ENCODE assay signal across 16 cellular contexts in genomic region chr10:62069452-62070191, GRCh38.
A peak's percentile ranks its signal among the peaks of the same experiment; 100 is the strongest.
DNase-seq lines count a peak whose midpoint lies in the region; ATAC-seq, FAIRE-seq and TF ChIP-seq lines count a peak whose summit lies in the region.
"Had no signal": no experiment of that assay in that cellular context is flagged by ENCODE, and none has a peak within 500 bp of the region (broad histone marks: within the 10 kb centered on the region; RNA-seq: fewer than 3 reads in every experiment).

No MANE protein-coding gene starts in this region.

- H3K4me1 Mint-ChIP-seq in activated naive CD4-positive, alpha-beta T cell treated with anti-CD3 and anti-CD28 coated beads, Interleukin-2, amount 50 U/mL, for 24 hours, result peaks cover 65% of the 10 kb centered on the region
- H3K4me1 Mint-ChIP-seq in dendritic cell treated with granulocyte-macrophage colony-stimulating factor and Interleukin-4, amounts not matched to agents 40 ng/mL and 50 ng/mL, for 4 days (ENCODE audit: low read depth), result peaks cover 43% of the 10 kb centered on the region
- H3K4me1 Mint-ChIP-seq in neural crest cell, result peaks cover 44% of the 10 kb centered on the region

- FAIRE-seq in H54 (lab: Jason Lieb, UNC), result no peak
- FAIRE-seq: GM12891 had no signal

- H3K4me1 ChIP-seq in uterus, result peaks cover 3 to 17% of the 10 kb centered on the region in 2 donors

- intact Hi-C loops in dendritic cell treated with granulocyte-macrophage colony-stimulating factor and Interleukin-4, amounts not matched to agents 40 ng/mL and 50 ng/mL, for 4 days (cut with micrococcal nuclease), result no loop called here
- intact Hi-C loops in uterus (cut with DNase I; ENCODE audit: low total_unique reads), result no loop called here

- no peaks in the 10 kb centered on the region for H3K9me3 Mint-ChIP-seq in activated naive CD4-positive, alpha-beta T cell treated with anti-CD3 and anti-CD28 coated beads, Interleukin-2, amount 50 U/mL, for 24 hours
- H3K9me3 Mint-ChIP-seq in dendritic cell treated with granulocyte-macrophage colony-stimulating factor and Interleukin-4, amounts not matched to agents 40 ng/mL and 50 ng/mL, for 4 days, result no peaks in the 10 kb centered on the region
- H3K9me3 Mint-ChIP-seq in neural crest cell, result peaks cover 2% of the 10 kb centered on the region
- H3K9me3 Mint-ChIP-seq: naive thymus-derived CD8-positive, alpha-beta T cell had no signal

- peak overlapping the region; percentile 46 for H3K27ac Mint-ChIP-seq in activated naive CD4-positive, alpha-beta T cell treated with anti-CD3 and anti-CD28 coated beads, Interleukin-2, amount 50 U/mL, for 24 hours
- peak overlapping the region; percentile 20 for H3K27ac Mint-ChIP-seq in dendritic cell treated with granulocyte-macrophage colony-stimulating factor and Interleukin-4, amounts not matched to agents 40 ng/mL and 50 ng/mL, for 4 days
- H3K27ac Mint-ChIP-seq in neural crest cell (ENCODE audit: unreplicated experiment), result no peak overlapping the region

- H3K36me3 Mint-ChIP-seq in activated naive CD4-positive, alpha-beta T cell treated with anti-CD3 and anti-CD28 coated beads, Interleukin-2, amount 50 U/mL, for 24 hours, result peaks cover 50% of the 10 kb centered on the region
- H3K36me3 Mint-ChIP-seq in dendritic cell treated with granulocyte-macrophage colony-stimulating factor and Interleukin-4, amounts not matched to agents 40 ng/mL and 50 ng/mL, for 4 days (ENCODE audit: low read depth), result peaks cover 75% of the 10 kb centered on the region
- H3K36me3 Mint-ChIP-seq in neural crest cell (ENCODE audit: low read depth), result peaks cover 18% of the 10 kb centered on the region

- H3K36me3 ChIP-seq in uterus, result no peaks in the 10 kb centered on the region
- H3K36me3 ChIP-seq: WERI-Rb-1 had no signal

- no peak for DNase-seq in activated naive CD4-positive, alpha-beta T cell treated with anti-CD3 and anti-CD28 coated beads, Interleukin-2, amount 50 U/mL, for 16 hours
- DNase-seq in neural crest cell (ENCODE audit: low read depth, low spot score) (no peak), uterus (no peak), H54 (ENCODE audit: insufficient read length, low spot score) (no peak)
- DNase-seq: DND-41; naive thymus-derived CD8-positive, alpha-beta T cell; NCI-H1436 treated with DMSO at 0.1 percent for 48 hours; NCI-H524 treated with DMSO at 0.1 percent for 48 hours; SIG-M5; WERI-Rb-1 had no signal

- no peak for ATAC-seq in HG03175 (IDR thresholded peaks at IDR 0.05; ENCODE audit: unreplicated experiment)
- ATAC-seq in GM18520 (IDR thresholded peaks at IDR 0.05; ENCODE audit: unreplicated experiment), result no peak
- ATAC-seq: naive thymus-derived CD8-positive, alpha-beta T cell had no signal

- H3K4me3 Mint-ChIP-seq in activated naive CD4-positive, alpha-beta T cell treated with anti-CD3 and anti-CD28 coated beads, Interleukin-2, amount 50 U/mL, for 24 hours, result peak overlapping the region; percentile 26
- H3K4me3 Mint-ChIP-seq in dendritic cell treated with granulocyte-macrophage colony-stimulating factor and Interleukin-4, amounts not matched to agents 40 ng/mL and 50 ng/mL, for 4 days, result no peak overlapping the region
- H3K4me3 Mint-ChIP-seq in neural crest cell, result peak overlapping the region; percentile 44
- H3K4me3 Mint-ChIP-seq: naive thymus-derived CD8-positive, alpha-beta T cell had no signal

- TF ChIP-seq POLR2A in uterus (IDR thresholded peaks at IDR 0.05) (no peak), H54 (IDR thresholded peaks at IDR 0.05; ENCODE audit: low read depth, low read length) (no peak)

- no peaks in the 10 kb centered on the region for H3K27me3 Mint-ChIP-seq in activated naive CD4-positive, alpha-beta T cell treated with anti-CD3 and anti-CD28 coated beads, Interleukin-2, amount 50 U/mL, for 24 hours
- no peaks in the 10 kb centered on the region for H3K27me3 Mint-ChIP-seq in dendritic cell treated with granulocyte-macrophage colony-stimulating factor and Interleukin-4, amounts not matched to agents 40 ng/mL and 50 ng/mL, for 4 days
- H3K27me3 Mint-ChIP-seq in neural crest cell (ENCODE audit: low read depth), result no peaks in the 10 kb centered on the region
- H3K27me3 Mint-ChIP-seq: naive thymus-derived CD8-positive, alpha-beta T cell had no signal

- no peaks in the 10 kb centered on the region for H3K9me3 ChIP-seq in uterus

- TF ChIP-seq CTCF in neural crest cell (conservative IDR thresholded peaks at IDR 0.05) (no peak), uterus (IDR thresholded peaks at IDR 0.05) (no peak)

- peak overlapping the region; percentile 60 to 99 for H3K27ac ChIP-seq in uterus
- H3K27ac ChIP-seq: WERI-Rb-1 had no signal

- H3K27me3 ChIP-seq in uterus, result no peaks in the 10 kb centered on the region

- no peak overlapping the region for H3K4me3 ChIP-seq in uterus
- H3K4me3 ChIP-seq: skin epidermis had no signal
